ENCODE assay signal across 18 cellular contexts in the genomic region with DNA sequence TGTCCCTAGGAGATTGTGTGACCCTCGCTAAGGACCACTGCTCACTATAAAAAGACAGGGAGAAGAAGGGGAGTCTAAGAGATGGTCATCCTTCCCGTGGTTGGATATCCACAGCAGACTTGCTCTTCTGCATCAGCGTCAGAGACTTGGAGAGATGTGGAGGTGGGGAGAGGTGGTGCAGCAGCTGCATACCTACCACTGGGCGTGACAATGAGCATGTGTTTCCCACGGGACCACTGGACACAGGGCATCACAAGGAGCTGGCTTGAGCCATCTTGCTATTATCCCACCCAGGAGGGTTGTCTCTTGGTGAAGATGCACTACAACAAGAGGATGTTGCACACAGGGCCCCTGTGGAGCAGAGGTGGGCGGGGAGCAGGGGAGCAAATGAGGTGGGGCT. TPM values are rescaled to one million over a fixed set of nuclear protein-coding genes. Genes with fewer than 3 reads are reported as not detected.
A peak's percentile ranks its signal among the peaks of the same experiment; 100 is the strongest.
DNase-seq lines count a peak whose midpoint lies in the region; ATAC-seq and TF ChIP-seq lines count a peak whose summit lies in the region.
"Had no signal": no experiment of that assay in that cellular context is flagged by ENCODE, and none has a peak within 500 bp of the region (broad histone marks: within the 10 kb centered on the region; RNA-seq: fewer than 3 reads in every experiment).

No MANE protein-coding gene starts in this region.

- peak overlapping the region; percentile 34; the same call in 1 of the 2 replicates for H2BK20ac ChIP-seq in IMR-90 (ENCODE audit: low read depth, low read length)

- H3K4me1 ChIP-seq in DND-41 (ENCODE audit: insufficient read depth, low read length) = peaks cover 98% of the 10 kb centered on the region
- peaks cover 8% of the 10 kb centered on the region for H3K4me1 ChIP-seq in IMR-90 (ENCODE audit: control insufficient read depth, insufficient read depth, low read length)
- peaks cover 4% of the 10 kb centered on the region for H3K4me1 ChIP-seq in mesenchymal stem cell (ENCODE audit: control insufficient read depth, insufficient read depth, low read depth, low read length)

- no peak overlapping the region for H3K4me3 ChIP-seq in DND-41 (ENCODE audit: low read depth in 1 of 2, low read length in 2 of 2)
- H3K4me3 ChIP-seq in IMR-90 (ENCODE audit: insufficient read depth, low read depth, low read length) = no peak overlapping the region
- H3K4me3 ChIP-seq in mesenchymal stem cell (ENCODE audit: insufficient read depth in 1 of 2, low read depth in 1 of 2, low read length in 2 of 2) = no peak overlapping the region
- H3K4me3 ChIP-seq: GM12878, HAP-1 had no signal

- H3K79me2 ChIP-seq in DND-41 (ENCODE audit: insufficient read depth, low read length) = 0 out of 2 replicates have a peak, but pooled peaks cover 6% of the 10 kb centered on the region

- dilution Hi-C loops in IMR-90 (cut with HindIII; ENCODE audit: low sequenced_read_pairs, unreplicated experiment) = no loop called here

- peak overlapping the region; percentile 6; the same call in 1 of the 2 replicates for H2BK120ac ChIP-seq in IMR-90 (ENCODE audit: low read depth, low read length)
- no peak overlapping the region for H2BK120ac ChIP-seq in mesenchymal stem cell (ENCODE audit: low read depth, low read length)

- no peak overlapping the region for H4K5ac ChIP-seq in IMR-90 (ENCODE audit: low read depth, low read length)

- no peak for TF ChIP-seq POLR2A in IMR-90 (IDR thresholded peaks at IDR 0.05; ENCODE audit: low read depth, low read length)

- H2BK12ac ChIP-seq in mesenchymal stem cell (ENCODE audit: low read length in 2 of 2) = peak overlapping the region; percentile 14 to 84

- no peaks in the 10 kb centered on the region for H3K79me1 ChIP-seq in IMR-90 (ENCODE audit: low read depth in 1 of 2, low read length in 2 of 2)
- no peaks in the 10 kb centered on the region for H3K79me1 ChIP-seq in mesenchymal stem cell (replicated peaks; ENCODE audit: low read length, poor library complexity, severe bottlenecking)

- in situ Hi-C loops in IMR-90 (cut with MboI; ENCODE audit: low sequenced_read_pairs) = no loop called here

- H3K27me3 ChIP-seq in DND-41 (ENCODE audit: insufficient read depth, low read length, poor library complexity) = no peaks in the 10 kb centered on the region
- no peaks in the 10 kb centered on the region for H3K27me3 ChIP-seq in IMR-90 (ENCODE audit: control insufficient read depth, insufficient read depth, low read length)
- peaks cover 0 to 2% of the 10 kb centered on the region in 2 experiments for H3K27me3 ChIP-seq in mesenchymal stem cell (ENCODE audit: control insufficient read depth in 1 of 2, insufficient read depth in 1 of 2, low read length in 2 of 2)

- no peak overlapping the region for H3K4ac ChIP-seq in IMR-90 (ENCODE audit: low read depth, low read length)
- H3K4ac ChIP-seq in mesenchymal stem cell (ENCODE audit: low read depth in 1 of 2, low read length in 2 of 2) = peak overlapping the region in 1 of 2 experiments; percentile 73

- no peak overlapping the region for H2AK9ac ChIP-seq in IMR-90 (replicated peaks; ENCODE audit: low read depth, low read length, poor library complexity)

- DNase-seq in DND-41 = peak; percentile 50
- no peak for DNase-seq in IMR-90
- no peak for DNase-seq in WTC11 (ENCODE audit: low spot score)
- DNase-seq in mesenchymal stem cell = no peak
- DNase-seq in NCI-H2196 (lab: John Stamatoyannopoulos, UW; ENCODE audit: unreplicated experiment) = no peak
- no peak for DNase-seq in GOT3 (lab: John Stamatoyannopoulos, UW)
- DNase-seq in NCI-H748 (lab: John Stamatoyannopoulos, UW; ENCODE audit: unreplicated experiment) = no peak
- DNase-seq in activated CD4-positive, CD25-positive, alpha-beta regulatory T cell treated with anti-CD3 and anti-CD28 coated beads, Interleukin-2, amount 50 U/mL, for 72 hours = no peak
- DNase-seq: C1 segment of cervical spinal cord; CD4-positive, alpha-beta memory T cell; COR-L47; DMS153; EL; GDM1; HFFc6 had no signal

- no peak overlapping the region for H3K56ac ChIP-seq in IMR-90 (ENCODE audit: extremely low read depth, insufficient read depth, low read length)

- intact Hi-C loops in IMR-90 (cut with micrococcal nuclease) = no loop called here

- H3K9me3 ChIP-seq in DND-41 (ENCODE audit: insufficient read depth, low read length, severe bottlenecking) (no peaks in the 10 kb centered on the region), IMR-90 (ENCODE audit: control insufficient read depth, insufficient read depth, low read length) (no peaks in the 10 kb centered on the region), mesenchymal stem cell (ENCODE audit: control insufficient read depth, low read length) (no peaks in the 10 kb centered on the region)
- H3K9me3 ChIP-seq: HAP-1 had no signal

- H4K91ac ChIP-seq in IMR-90 (ENCODE audit: insufficient read depth, low read depth, low read length) (no peak overlapping the region), mesenchymal stem cell (ENCODE audit: low read length) (peak overlapping the region; percentile 89)

- TF ChIP-seq RAD21 in IMR-90 (IDR thresholded peaks at IDR 0.05; ENCODE audit: low read length) = no peak

- H3K27ac Mint-ChIP-seq in WTC11 = no peak overlapping the region
- H3K27ac Mint-ChIP-seq: CD4-positive, alpha-beta memory T cell; HFFc6 had no signal

- H2AFZ ChIP-seq in DND-41 (ENCODE audit: low read depth, low read length) (peak overlapping the region; percentile 1; the same call in 1 of the 2 replicates), IMR-90 (replicated peaks; ENCODE audit: low read length, poor library complexity) (peak overlapping the region; percentile 28), mesenchymal stem cell (ENCODE audit: low read depth, low read length) (no peak overlapping the region)

- no peak overlapping the region for H2BK5ac ChIP-seq in IMR-90 (ENCODE audit: low read depth, low read length, poor library complexity, severe bottlenecking)
- H2BK5ac ChIP-seq in mesenchymal stem cell (ENCODE audit: low read depth, low read length, poor library complexity, severe bottlenecking) = no peak overlapping the region

- CTCF ChIA-PET in IMR-90 (lab: Yijun Ruan, JAX) (no interaction called here), WTC11 (lab: Charles Lee) (no interaction called here)

- no peaks in the 10 kb centered on the region for H3K9me3 Mint-ChIP-seq in WTC11
- H3K9me3 Mint-ChIP-seq: CD4-positive, alpha-beta memory T cell; HFFc6 had no signal

- H2AK5ac ChIP-seq in IMR-90 (ENCODE audit: low read depth, low read length) (peak overlapping the region; percentile 35; the same call in 1 of the 2 replicates), mesenchymal stem cell (ENCODE audit: low read length, severe bottlenecking) (no peak overlapping the region)

- H4K20me1 ChIP-seq in DND-41 (ENCODE audit: insufficient read depth, low read length) (no peaks in the 10 kb centered on the region), IMR-90 (ENCODE audit: insufficient read depth, low read length) (no peaks in the 10 kb centered on the region)

- H4K8ac ChIP-seq in IMR-90 (ENCODE audit: low read depth in 2 of 2, low read length in 2 of 2) (no peak overlapping the region), mesenchymal stem cell (ENCODE audit: low read length) (no peak overlapping the region)

- H3K4me2 ChIP-seq in DND-41 (ENCODE audit: insufficient read depth, low read length) (no peak overlapping the region), IMR-90 (ENCODE audit: low read depth, low read length) (no peak overlapping the region), mesenchymal stem cell (ENCODE audit: low read length, poor library complexity, severe bottlenecking) (no peak overlapping the region)

- H3K36me3 Mint-ChIP-seq in WTC11 = no peaks in the 10 kb centered on the region
- H3K36me3 Mint-ChIP-seq: CD4-positive, alpha-beta memory T cell had no signal

- BruUV-seq in IMR-90 (replicated peaks; lab: Mats Ljungman, UMichigan) = no TSS peak

- H2BK15ac ChIP-seq in IMR-90 (ENCODE audit: low read depth, low read length) = no peak overlapping the region
- no peak overlapping the region for H2BK15ac ChIP-seq in mesenchymal stem cell (ENCODE audit: low read depth, poor library complexity, severe bottlenecking)

- POLR2A ChIA-PET in IMR-90 (lab: Charles Lee; ENCODE audit: unreplicated experiment) (no interaction called here), WTC11 (lab: Charles Lee) (no interaction called here)

- no peak for ATAC-seq in DND-41 (ENCODE audit: insufficient read depth, low read depth)
- no peak for ATAC-seq in IMR-90 (ENCODE audit: low read depth)
- peak; percentile 43; the same call in 1 of the 2 replicates for ATAC-seq in WTC11
- ATAC-seq: GM12878 had no signal

- H3K27ac ChIP-seq in DND-41 (ENCODE audit: low read length) (peak overlapping the region; percentile 96), IMR-90 (ENCODE audit: insufficient read depth, low read length) (no peak overlapping the region), mesenchymal stem cell (ENCODE audit: low read length, poor library complexity, severe bottlenecking) (no peak overlapping the region)

- no peak overlapping the region for H3K23ac ChIP-seq in IMR-90 (ENCODE audit: low read depth, low read length)
- H3K23ac ChIP-seq in mesenchymal stem cell (ENCODE audit: low read length in 2 of 2) = peak overlapping the region in 1 of 2 experiments; percentile 35

- H3K36me3 ChIP-seq in DND-41 (ENCODE audit: insufficient read depth, low read length) (no peaks in the 10 kb centered on the region), IMR-90 (ENCODE audit: control insufficient read depth, insufficient read depth, low read length) (no peaks in the 10 kb centered on the region), mesenchymal stem cell (ENCODE audit: control insufficient read depth in 1 of 2, insufficient read depth in 2 of 2, low read depth in 1 of 2, low read length in 2 of 2) (no peaks in the 10 kb centered on the region)
- H3K36me3 ChIP-seq: HAP-1 had no signal

- TF ChIP-seq CTCF in DND-41 (IDR thresholded peaks at IDR 0.05; ENCODE audit: borderline replicate concordance, extremely low read depth, low read length, poor library complexity, severe bottlenecking) = no peak
- TF ChIP-seq CTCF in IMR-90 (conservative IDR thresholded peaks at IDR 0.05; ENCODE audit: low read depth, low read length) = no peak
- no peak for TF ChIP-seq CTCF in WTC11 (IDR thresholded peaks at IDR 0.05)

- no peak overlapping the region for H3K18ac ChIP-seq in IMR-90 (ENCODE audit: low read depth, low read length)
- peak overlapping the region in 1 of 2 experiments; percentile 1 for H3K18ac ChIP-seq in mesenchymal stem cell (ENCODE audit: low read depth in 1 of 2, low read length in 2 of 2)

- peaks cover 96% of the 10 kb centered on the region for H3K27me3 Mint-ChIP-seq in WTC11 (ENCODE audit: low read depth)

- H3K4me3 Mint-ChIP-seq in WTC11 = no peak overlapping the region
- H3K4me3 Mint-ChIP-seq: CD4-positive, alpha-beta memory T cell; HFFc6 had no signal

- peaks cover 9% of the 10 kb centered on the region for H3K9me1 ChIP-seq in IMR-90 (ENCODE audit: insufficient read depth, low read length)

- H3K4me1 Mint-ChIP-seq in WTC11 = peaks cover 3% of the 10 kb centered on the region; the same call in 1 of the 2 replicates

- H3K14ac ChIP-seq in IMR-90 (replicated peaks; ENCODE audit: low read depth, low read length) = no peak overlapping the region
- H3K14ac ChIP-seq in mesenchymal stem cell (ENCODE audit: low read length in 2 of 2) = peak overlapping the region in 1 of 2 experiments; percentile 1

- no CpG with 5 or more reads among the region's 6 CpGs for WGBS in IMR-90 (ENCODE audit: extremely low coverage in 2 of 2, insufficient read length in 1 of 2), 2 experiments
- 98% methylated on average over 6 of the region's 6 CpGs for WGBS in mesenchymal stem cell

- H3K9ac ChIP-seq in DND-41 (ENCODE audit: low read depth, low read length) (peak overlapping the region; percentile 36), IMR-90 (ENCODE audit: low read depth, low read length) (no peak overlapping the region), mesenchymal stem cell (ENCODE audit: low read length) (no peak overlapping the region)

RNA-seq across cellular contexts. Expression of gene ANKRD1, which starts 18.8 kb away (rescaled TPM):
- total RNA-seq in IMR-90 (2012; rRNA removed) = 10.8 and 19.4 TPM in 2 replicates
- polyA plus RNA-seq in IMR-90 (2012; rRNA removed) = 7.4 and 8.0 TPM in 2 replicates
- 1.1 and 2.0 TPM in 2 replicates for polyA plus RNA-seq in IMR-90 (2012; cell fraction: cytosol; rRNA removed)
- 1.7 and 5.4 TPM in 2 replicates for polyA plus RNA-seq in IMR-90 (2012; cell fraction: nucleus; rRNA removed; ENCODE audit: low replicate concordance)
- total RNA-seq in WTC11 (2021) = not detected in 3 replicates
- polyA plus RNA-seq in mesenchymal stem cell (2013, experiment 1 of 2) = 70.3 TPM
- polyA plus RNA-seq in mesenchymal stem cell (2013, experiment 2 of 2) = 68.3 TPM
- total RNA-seq: A673; CD4-positive, alpha-beta memory T cell; GM12878 had no signal
- polyA plus RNA-seq: CD4-positive, alpha-beta memory T cell; GM12878 had no signal

Comparison
In these comparisons a context has a peak if more than half of its experiments do, and no peak if none do; other contexts are left out.
1. RNA of gene ANKRD1, which starts 18.8 kb away (total RNA-seq): 10.8 to 19.4 TPM in IMR-90; not detected in WTC11; every median in the first group is over 10 times any median in the second.